Comparison of ENCODE assay signal across 1 cellular context in the genomic region with DNA sequence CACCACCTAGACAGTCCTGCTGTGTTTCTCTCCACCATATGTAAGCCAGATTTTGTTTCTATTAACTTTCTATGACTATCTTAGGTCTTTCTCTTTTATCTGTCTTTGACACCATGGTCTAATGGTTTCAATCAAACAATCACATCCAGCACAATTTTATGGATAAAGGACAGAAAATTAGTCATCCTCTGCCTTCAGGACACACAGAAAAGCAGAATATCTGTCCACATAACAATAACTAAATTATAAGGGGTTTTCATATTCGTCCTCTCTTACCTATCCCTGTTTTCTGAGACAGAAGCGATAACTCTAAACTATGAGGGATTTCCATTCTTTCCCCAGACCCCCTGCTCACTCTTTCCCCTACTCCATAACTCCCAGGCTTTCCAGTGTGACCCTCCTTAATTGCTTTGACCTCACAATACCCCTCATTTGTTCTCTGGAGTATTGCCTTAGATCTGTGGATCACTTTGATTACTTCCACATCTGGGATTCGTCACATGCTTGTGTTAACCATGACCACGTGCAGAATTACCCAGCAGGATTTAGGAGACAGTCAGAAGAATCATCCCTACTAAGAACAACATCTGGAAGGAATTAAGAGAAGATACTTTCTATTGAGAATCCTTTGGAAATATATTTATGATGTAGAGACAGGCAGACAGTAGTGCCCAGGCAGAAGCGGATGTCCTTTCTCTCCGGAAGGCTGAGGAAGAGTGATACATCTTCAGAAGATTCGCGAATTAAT.
TF ChIP-seq lines count a peak whose summit lies in the region.

No MANE protein-coding gene starts in this region.

TF ChIP-seq in SK-N-SH treated with all-trans-retinoic acid at 6 μM for 48 hours, 23 proteins besides CTCF, POLR2A, EP300 and RAD21 (continued from another document):
- no peak for TF ChIP-seq CSRNP3 (CRISPR knock-in tag; IDR thresholded peaks at IDR 0.05)
- no peak for TF ChIP-seq BACH2 (CRISPR knock-in tag; IDR thresholded peaks at IDR 0.05; ENCODE audit: borderline replicate concordance)
- TF ChIP-seq GLIS3 (CRISPR knock-in tag; IDR thresholded peaks at IDR 0.05): no peak
- TF ChIP-seq POU6F1 (CRISPR knock-in tag; IDR thresholded peaks at IDR 0.05; ENCODE audit: borderline replicate concordance, low read depth): no peak
- TF ChIP-seq ESRRG (CRISPR knock-in tag; IDR thresholded peaks at IDR 0.05): no peak
- no peak for TF ChIP-seq OSR1 (CRISPR knock-in tag; IDR thresholded peaks at IDR 0.05)
